ENCODE assay signal across 1 cellular context in the genomic region with DNA sequence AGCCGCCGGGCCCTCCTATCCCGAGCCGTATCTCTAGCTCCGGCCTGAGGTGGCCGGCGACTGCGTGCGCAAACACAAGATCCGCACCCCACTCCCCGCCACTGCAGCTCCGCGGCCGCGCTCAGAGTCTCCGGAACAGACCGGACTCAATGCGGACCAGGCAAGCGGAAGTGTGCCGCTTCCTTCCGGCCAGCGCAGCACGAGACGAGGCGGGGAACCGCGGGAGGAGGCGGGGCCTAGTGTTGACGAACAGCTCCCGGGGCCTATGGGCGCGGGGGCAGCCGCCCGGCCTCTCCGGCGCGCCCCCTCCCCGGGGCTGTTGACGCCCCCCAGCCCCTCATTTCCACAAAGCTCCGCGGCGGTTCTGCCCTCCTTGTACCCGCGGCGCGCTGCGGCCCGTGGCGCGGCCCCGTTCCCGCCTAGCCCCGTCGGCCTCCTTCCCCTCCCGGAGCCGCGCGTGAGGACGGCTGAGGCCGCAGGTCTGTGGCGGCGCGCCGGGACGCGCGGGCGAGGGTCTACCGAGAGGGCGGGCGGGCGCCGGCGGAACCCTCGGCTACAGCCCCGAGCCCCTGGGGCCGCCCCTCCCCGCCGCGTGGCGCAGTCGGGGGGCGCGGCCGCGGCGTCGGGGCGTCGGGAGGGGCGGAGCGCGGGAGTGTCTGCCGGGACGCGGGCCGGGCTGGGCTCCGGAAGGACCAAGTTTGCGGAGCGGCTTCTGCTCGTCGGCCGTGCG.
TF ChIP-seq lines count a peak whose summit lies in the region.

A gene with protein sequence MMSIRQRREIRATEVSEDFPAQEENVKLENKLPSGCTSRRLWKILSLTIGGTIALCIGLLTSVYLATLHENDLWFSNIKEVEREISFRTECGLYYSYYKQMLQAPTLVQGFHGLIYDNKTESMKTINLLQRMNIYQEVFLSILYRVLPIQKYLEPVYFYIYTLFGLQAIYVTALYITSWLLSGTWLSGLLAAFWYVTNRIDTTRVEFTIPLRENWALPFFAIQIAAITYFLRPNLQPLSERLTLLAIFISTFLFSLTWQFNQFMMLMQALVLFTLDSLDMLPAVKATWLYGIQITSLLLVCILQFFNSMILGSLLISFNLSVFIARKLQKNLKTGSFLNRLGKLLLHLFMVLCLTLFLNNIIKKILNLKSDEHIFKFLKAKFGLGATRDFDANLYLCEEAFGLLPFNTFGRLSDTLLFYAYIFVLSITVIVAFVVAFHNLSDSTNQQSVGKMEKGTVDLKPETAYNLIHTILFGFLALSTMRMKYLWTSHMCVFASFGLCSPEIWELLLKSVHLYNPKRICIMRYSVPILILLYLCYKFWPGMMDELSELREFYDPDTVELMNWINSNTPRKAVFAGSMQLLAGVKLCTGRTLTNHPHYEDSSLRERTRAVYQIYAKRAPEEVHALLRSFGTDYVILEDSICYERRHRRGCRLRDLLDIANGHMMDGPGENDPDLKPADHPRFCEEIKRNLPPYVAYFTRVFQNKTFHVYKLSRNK (plus strand): TSS at position 340 of the 730 bp plus-strand sequence. CDS start 2,484 bp downstream, outside the sequence.

TF ChIP-seq in HEK293, 187 proteins besides CTCF, POLR2A, EP300 and RAD21 (continued from another document):
- TF ChIP-seq ZBTB49 (tag by site-specific recombination; IDR thresholded peaks at IDR 0.05; ENCODE audit: low read depth): no peak
- TF ChIP-seq SP3 (tag by site-specific recombination; IDR thresholded peaks at IDR 0.05): peak; percentile 97
- TF ChIP-seq ZBTB21 (tag by site-specific recombination; IDR thresholded peaks at IDR 0.05): peak; percentile 55; the same call in 1 of the 2 replicates
- no peak for TF ChIP-seq ZNF239 (tag by site-specific recombination; IDR thresholded peaks at IDR 0.05)
- TF ChIP-seq TCF7L2 (IDR thresholded peaks at IDR 0.05; ENCODE audit: borderline replicate concordance, low read depth, low read length): no peak
- TF ChIP-seq ZNF514 (tag by site-specific recombination; IDR thresholded peaks at IDR 0.05): no peak
- no peak for TF ChIP-seq ZNF621 (tag by site-specific recombination; IDR thresholded peaks at IDR 0.05)
- no peak for TF ChIP-seq ZBTB1 (tag by site-specific recombination; IDR thresholded peaks at IDR 0.05)
- TF ChIP-seq, protein P1, sequence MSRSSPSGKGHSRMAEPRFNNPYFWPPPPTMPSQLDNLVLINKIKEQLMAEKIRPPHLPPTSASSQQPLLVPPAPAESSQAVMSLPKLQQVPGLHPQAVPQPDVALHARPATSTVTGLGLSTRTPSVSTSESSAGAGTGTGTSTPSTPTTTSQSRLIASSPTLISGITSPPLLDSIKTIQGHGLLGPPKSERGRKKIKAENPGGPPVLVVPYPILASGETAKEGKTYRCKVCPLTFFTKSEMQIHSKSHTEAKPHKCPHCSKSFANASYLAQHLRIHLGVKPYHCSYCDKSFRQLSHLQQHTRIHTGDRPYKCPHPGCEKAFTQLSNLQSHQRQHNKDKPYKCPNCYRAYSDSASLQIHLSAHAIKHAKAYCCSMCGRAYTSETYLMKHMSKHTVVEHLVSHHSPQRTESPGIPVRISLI (tag by site-specific recombination; IDR thresholded peaks at IDR 0.05): no peak
- TF ChIP-seq, protein P2, sequence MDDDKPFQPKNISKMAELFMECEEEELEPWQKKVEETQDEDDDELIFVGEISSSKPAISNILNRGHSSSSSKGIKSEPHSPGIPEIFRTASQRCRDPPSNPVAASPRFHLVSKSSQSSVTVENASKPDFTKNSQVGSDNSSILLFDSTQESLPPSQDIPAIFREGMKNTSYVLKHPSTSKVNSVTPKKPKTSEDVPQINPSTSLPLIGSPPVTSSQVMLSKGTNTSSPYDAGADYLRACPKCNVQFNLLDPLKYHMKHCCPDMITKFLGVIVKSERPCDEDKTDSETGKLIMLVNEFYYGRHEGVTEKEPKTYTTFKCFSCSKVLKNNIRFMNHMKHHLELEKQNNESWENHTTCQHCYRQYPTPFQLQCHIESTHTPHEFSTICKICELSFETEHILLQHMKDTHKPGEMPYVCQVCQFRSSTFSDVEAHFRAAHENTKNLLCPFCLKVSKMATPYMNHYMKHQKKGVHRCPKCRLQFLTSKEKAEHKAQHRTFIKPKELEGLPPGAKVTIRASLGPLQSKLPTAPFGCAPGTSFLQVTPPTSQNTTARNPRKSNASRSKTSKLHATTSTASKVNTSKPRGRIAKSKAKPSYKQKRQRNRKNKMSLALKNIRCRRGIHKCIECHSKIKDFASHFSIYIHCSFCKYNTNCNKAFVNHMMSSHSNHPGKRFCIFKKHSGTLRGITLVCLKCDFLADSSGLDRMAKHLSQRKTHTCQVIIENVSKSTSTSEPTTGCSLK (tag by site-specific recombination; IDR thresholded peaks at IDR 0.05): no peak
- TF ChIP-seq ZNF629 (tag by site-specific recombination; IDR thresholded peaks at IDR 0.05): peak; percentile 77; the same call in 1 of the 2 replicates
- no peak for TF ChIP-seq HOXD13 (CRISPR knock-in tag; IDR thresholded peaks at IDR 0.05; ENCODE audit: borderline replicate concordance)
- TF ChIP-seq ZNF280D (tag by site-specific recombination; IDR thresholded peaks at IDR 0.05): no peak
- no peak for TF ChIP-seq REPIN1 (tag by site-specific recombination; IDR thresholded peaks at IDR 0.05; ENCODE audit: low read depth)
- no peak for TF ChIP-seq ZNF830 (tag by site-specific recombination; IDR thresholded peaks at IDR 0.05; ENCODE audit: low read depth)
- TF ChIP-seq ZNF747 (tag by site-specific recombination; IDR thresholded peaks at IDR 0.05): no peak
- TF ChIP-seq, protein P3, sequence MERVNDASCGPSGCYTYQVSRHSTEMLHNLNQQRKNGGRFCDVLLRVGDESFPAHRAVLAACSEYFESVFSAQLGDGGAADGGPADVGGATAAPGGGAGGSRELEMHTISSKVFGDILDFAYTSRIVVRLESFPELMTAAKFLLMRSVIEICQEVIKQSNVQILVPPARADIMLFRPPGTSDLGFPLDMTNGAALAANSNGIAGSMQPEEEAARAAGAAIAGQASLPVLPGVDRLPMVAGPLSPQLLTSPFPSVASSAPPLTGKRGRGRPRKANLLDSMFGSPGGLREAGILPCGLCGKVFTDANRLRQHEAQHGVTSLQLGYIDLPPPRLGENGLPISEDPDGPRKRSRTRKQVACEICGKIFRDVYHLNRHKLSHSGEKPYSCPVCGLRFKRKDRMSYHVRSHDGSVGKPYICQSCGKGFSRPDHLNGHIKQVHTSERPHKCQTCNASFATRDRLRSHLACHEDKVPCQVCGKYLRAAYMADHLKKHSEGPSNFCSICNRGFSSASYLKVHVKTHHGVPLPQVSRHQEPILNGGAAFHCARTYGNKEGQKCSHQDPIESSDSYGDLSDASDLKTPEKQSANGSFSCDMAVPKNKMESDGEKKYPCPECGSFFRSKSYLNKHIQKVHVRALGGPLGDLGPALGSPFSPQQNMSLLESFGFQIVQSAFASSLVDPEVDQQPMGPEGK (tag by site-specific recombination; IDR thresholded peaks at IDR 0.05): peak; percentile 97
- TF ChIP-seq ZNF394 (tag by site-specific recombination; IDR thresholded peaks at IDR 0.05; ENCODE audit: borderline replicate concordance): peak; percentile 80; the same call in 1 of the 2 replicates
- peak; percentile 63 for TF ChIP-seq PRDM10 (tag by site-specific recombination; IDR thresholded peaks at IDR 0.05)
- TF ChIP-seq ZNF274 (IDR thresholded peaks at IDR 0.05; ENCODE audit: low read length): no peak
- no peak for TF ChIP-seq ZNF274 (tag by site-specific recombination; IDR thresholded peaks at IDR 0.05; ENCODE audit: borderline replicate concordance)
- 0 out of 2 replicates have a peak, but pooled peaks have one; percentile 16 for TF ChIP-seq ZNF184 (tag by site-specific recombination; IDR thresholded peaks at IDR 0.05)
- no peak for TF ChIP-seq ZNF585B (tag by site-specific recombination; IDR thresholded peaks at IDR 0.05)
- 0 out of 2 replicates have a peak, but pooled peaks have one; percentile 66 for TF ChIP-seq ZFP69B (tag by site-specific recombination; IDR thresholded peaks at IDR 0.05)
- peak; percentile 26; the same call in 1 of the 2 replicates for TF ChIP-seq EGR2 (tag by site-specific recombination; IDR thresholded peaks at IDR 0.05; ENCODE audit: low read depth)
- TF ChIP-seq YY2 (tag by site-specific recombination; IDR thresholded peaks at IDR 0.05): no peak
- peak; percentile 71 for TF ChIP-seq ZNF561 (tag by site-specific recombination; IDR thresholded peaks at IDR 0.05; ENCODE audit: borderline replicate concordance)
- TF ChIP-seq ZNF701 (tag by site-specific recombination; IDR thresholded peaks at IDR 0.05): no peak
- TF ChIP-seq KLF1 (tag by site-specific recombination; IDR thresholded peaks at IDR 0.05): peak; percentile 60
- peak; percentile 90 for TF ChIP-seq ZNF341 (tag by site-specific recombination; IDR thresholded peaks at IDR 0.05; ENCODE audit: low read depth)
- no peak for TF ChIP-seq RBAK (tag by site-specific recombination; IDR thresholded peaks at IDR 0.05)
- TF ChIP-seq KLF9 (tag by site-specific recombination; IDR thresholded peaks at IDR 0.05; ENCODE audit: low read depth): peak; percentile 91
- peak; percentile 100 for TF ChIP-seq ZNF501 (tag by site-specific recombination; IDR thresholded peaks at IDR 0.05)
- TF ChIP-seq ZNF626 (tag by site-specific recombination; IDR thresholded peaks at IDR 0.05): peak; percentile 82; the same call in 1 of the 2 replicates
- peak; percentile 81; the same call in 1 of the 2 replicates for TF ChIP-seq SP7 (tag by site-specific recombination; IDR thresholded peaks at IDR 0.05)
- no peak for TF ChIP-seq PRDM6 (tag by site-specific recombination; IDR thresholded peaks at IDR 0.05)
- 0 out of 2 replicates have a peak, but pooled peaks have one; percentile 1 for TF ChIP-seq ZNF366 (tag by site-specific recombination; conservative IDR thresholded peaks at IDR 0.05)
